Comparison of ENCODE assay signal across 9 cellular contexts in genomic region chr13:80133631-80134083, GRCh38.
A peak's percentile ranks its signal among the peaks of the same experiment; 100 is the strongest.
DNase-seq lines count a peak whose midpoint lies in the region; ATAC-seq, FAIRE-seq and TF ChIP-seq lines count a peak whose summit lies in the region.
"Had no signal": no experiment of that assay in that cellular context is flagged by ENCODE, and none has a peak within 500 bp of the region (broad histone marks: within the 10 kb centered on the region; RNA-seq: fewer than 3 reads in every experiment).

No MANE protein-coding gene starts in this region.

- POLR2A ChIA-PET in A673 (lab: Charles Lee; ENCODE audit: low non-redundant PET), result no interaction called here

- no peak for TF ChIP-seq POLR2A in GM12891 (IDR thresholded peaks at IDR 0.05; ENCODE audit: low read depth, low read length)

- no peaks in the 10 kb centered on the region for H3K36me3 ChIP-seq in A673 (ENCODE audit: insufficient read depth, low read length, poor library complexity, severe bottlenecking)
- no peaks in the 10 kb centered on the region for H3K36me3 ChIP-seq in SJCRH30
- no peaks in the 10 kb centered on the region for H3K36me3 ChIP-seq in cardiac muscle cell
- no peaks in the 10 kb centered on the region for H3K36me3 ChIP-seq in pancreas

- H3K9me3 ChIP-seq in A673 (ENCODE audit: low read depth, low read length, poor library complexity, severe bottlenecking) (no peaks in the 10 kb centered on the region), SJCRH30 (replicated peaks) (no peaks in the 10 kb centered on the region), cardiac muscle cell (ENCODE audit: low read depth) (no peaks in the 10 kb centered on the region), pancreas (no peaks in the 10 kb centered on the region)

- TF ChIP-seq CTCF in A673 (conservative IDR thresholded peaks at IDR 0.05; ENCODE audit: low read depth, low read length) (no peak), cardiac muscle cell (IDR thresholded peaks at IDR 0.05; ENCODE audit: low read depth, low read length) (no peak), pancreas (IDR thresholded peaks at IDR 0.05) (no peak)

- BruUV-seq in A673 (replicated peaks; lab: Mats Ljungman, UMichigan), result no TSS peak

- peak overlapping the region; percentile 18 for H3K27ac ChIP-seq in A673 (ENCODE audit: low read depth, low read length, poor library complexity, severe bottlenecking)
- H3K27ac ChIP-seq in SJCRH30, result no peak overlapping the region; the same call in 1 of the 2 replicates
- peak overlapping the region; percentile 90 for H3K27ac ChIP-seq in cardiac muscle cell
- peak overlapping the region in 3 of 4 donors; percentile 52 to 67 (median 59) for H3K27ac ChIP-seq in pancreas

- 19 to 21% methylated on average over 4 of the region's 4 CpGs for WGBS in pancreas, 2 donors

- no peaks in the 10 kb centered on the region for H3K27me3 ChIP-seq in A673 (replicated peaks; ENCODE audit: insufficient read depth, low read depth, low read length, poor library complexity)
- no peaks in the 10 kb centered on the region for H3K27me3 ChIP-seq in SJCRH30
- no peaks in the 10 kb centered on the region for H3K27me3 ChIP-seq in cardiac muscle cell
- no peaks in the 10 kb centered on the region for H3K27me3 ChIP-seq in pancreas

- FAIRE-seq in pancreas (lab: Jason Lieb, UNC) (no peak), GM12891 (lab: Jason Lieb, UNC) (no peak)

- H3K4me3 ChIP-seq in A673 (ENCODE audit: low read depth, low read length, poor library complexity, severe bottlenecking), result no peak overlapping the region
- H3K4me3 ChIP-seq in SJCRH30, result peak overlapping the region; percentile 47; the same call in 1 of the 2 replicates
- no peak overlapping the region for H3K4me3 ChIP-seq in cardiac muscle cell
- no peak overlapping the region for H3K4me3 ChIP-seq in pancreas

- CTCF ChIA-PET in A673 (lab: Charles Lee), result no interaction called here

- H3K4me1 ChIP-seq in A673 (ENCODE audit: insufficient read depth, low read length, poor library complexity, severe bottlenecking), result peaks cover 28% of the 10 kb centered on the region
- H3K4me1 ChIP-seq in SJCRH30, result peaks cover 16% of the 10 kb centered on the region
- peaks cover 35% of the 10 kb centered on the region for H3K4me1 ChIP-seq in cardiac muscle cell (ENCODE audit: low read depth)
- peaks cover 19 to 39% (median 30%) of the 10 kb centered on the region in 3 donors for H3K4me1 ChIP-seq in pancreas

- DNase-seq in A673 (ENCODE audit: low spot score) (no peak), SJCRH30 (no peak), cardiac muscle cell (ENCODE audit: low read depth in 1 of 2, low spot score in 1 of 2) (no peak), pancreas (no peak), GM12891 (ENCODE audit: insufficient read length, low spot score) (no peak), glomerular visceral epithelial cell (ENCODE audit: extremely low spot score) (no peak)
- DNase-seq: NCI-H1930 had no signal

- intact Hi-C loops in A673 (cut with micrococcal nuclease; ENCODE audit: unreplicated experiment) (no loop called here), pancreas (cut with DNase I) (no loop called here)

- peak in 3 of 4 donors; percentile 15 to 30 (median 16) for ATAC-seq in pancreas
- ATAC-seq in GM19023 (IDR thresholded peaks at IDR 0.05; ENCODE audit: unreplicated experiment), result no peak
- ATAC-seq in GM21423 (IDR thresholded peaks at IDR 0.05; ENCODE audit: unreplicated experiment), result no peak

TF ChIP-seq in GM12891, 5 proteins besides CTCF, POLR2A, EP300 and RAD21:
- TF ChIP-seq PAX5 (IDR thresholded peaks at IDR 0.05; ENCODE audit: insufficient read depth, low read length, severe bottlenecking), result no peak
- TF ChIP-seq POU2F2 (IDR thresholded peaks at IDR 0.05; ENCODE audit: low read depth, low read length), result no peak
- TF ChIP-seq POLR2AphosphoS5 (IDR thresholded peaks at IDR 0.05; ENCODE audit: low read depth, low read length), result no peak
- no peak for TF ChIP-seq SPI1 (IDR thresholded peaks at IDR 0.05; ENCODE audit: low read depth, low read length)
- no peak for TF ChIP-seq TAF1 (IDR thresholded peaks at IDR 0.05; ENCODE audit: low read depth, low read length)

Comparison
In these comparisons a context has a peak if more than half of its experiments do, and no peak if none do; other contexts are left out.
1. ATAC-seq: peak in pancreas (3 of 4); none in GM19023 (single experiment) and GM21423 (single experiment).